18 cellular contexts compared by ENCODE assay signal in the genomic region with DNA sequence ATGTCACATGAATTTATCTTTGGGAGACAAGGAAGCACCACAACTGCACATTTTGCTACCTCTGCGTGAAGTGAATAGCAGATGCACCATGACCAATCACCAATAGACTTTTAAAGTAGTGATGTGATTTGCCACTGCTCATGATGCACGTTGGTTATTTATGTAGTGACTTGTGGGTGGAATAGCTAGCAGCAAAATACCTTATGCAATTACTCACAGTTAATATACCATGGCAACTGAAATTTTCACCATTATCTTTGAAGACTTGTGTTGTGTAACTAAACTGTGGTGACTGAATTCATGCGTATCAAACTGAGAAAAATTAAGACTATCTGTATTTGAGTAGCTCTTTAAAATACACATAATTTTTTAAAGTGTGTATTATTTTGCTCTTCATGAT. TPM values are rescaled to one million over a fixed set of nuclear protein-coding genes. Genes with fewer than 3 reads are reported as not detected.
DNase-seq lines count a peak whose midpoint lies in the region; ATAC-seq and TF ChIP-seq lines count a peak whose summit lies in the region.
"Had no signal": no experiment of that assay in that cellular context is flagged by ENCODE, and none has a peak within 500 bp of the region (broad histone marks: within the 10 kb centered on the region; RNA-seq: fewer than 3 reads in every experiment).

No MANE protein-coding gene starts in this region.

- H3K36me3 Mint-ChIP-seq in activated CD8-positive, alpha-beta T cell treated with anti-CD3 and anti-CD28 coated beads for 36 hours (ENCODE audit: low read depth), result no peaks in the 10 kb centered on the region

- peak; percentile 31 for DNase-seq in AG10803 (ENCODE audit: low read depth)
- peak; percentile 61 for DNase-seq in NCI-H460 (ENCODE audit: extremely low read depth, low read depth)
- DNase-seq in astrocyte of the hippocampus (ENCODE audit: low read depth, low spot score), result peak; percentile 26
- DNase-seq in kidney epithelial cell (ENCODE audit: low read depth), result peak; percentile 52
- no peak for DNase-seq in foreskin fibroblast
- no peak for DNase-seq in activated CD4-positive, alpha-beta T cell treated with anti-CD3 and anti-CD28 coated beads for 48 hours
- DNase-seq in activated CD8-positive, alpha-beta T cell treated with anti-CD3 and anti-CD28 coated beads for 36 hours, result no peak
- DNase-seq in NCI-H1930 (lab: John Stamatoyannopoulos, UW), result no peak
- DNase-seq: activated effector memory CD4-positive, alpha-beta T cell treated with Interleukin-2 at 50 U/mL for 16 hours; dorsolateral prefrontal cortex; NCI-H1694; NCI-H510A; stimulated activated naive CD8-positive, alpha-beta T cell treated with anti-CD3 and anti-CD28 coated beads, Interleukin-15, Interleukin-2, amounts not matched to agents 100 U/mL and 50 U/mL, for 24 hours; SW 1271; WERI-Rb-1 had no signal

- H3K4me3 ChIP-seq in AG10803 (ENCODE audit: low read length) (no peak overlapping the region), kidney epithelial cell (ENCODE audit: low read depth, low read length) (no peak overlapping the region), foreskin fibroblast (ENCODE audit: low read depth in 1 of 2, low read length in 2 of 2) (no peak overlapping the region)
- H3K4me3 ChIP-seq: ascending aorta, dorsolateral prefrontal cortex, vagina had no signal

- TF ChIP-seq CTCF in AG10803 (conservative IDR thresholded peaks at IDR 0.05; ENCODE audit: low read length), result no peak
- TF ChIP-seq CTCF in kidney epithelial cell (IDR thresholded peaks at IDR 0.05; ENCODE audit: insufficient read depth, low read length, poor library complexity, severe bottlenecking), result no peak
- no peak for TF ChIP-seq CTCF in foreskin fibroblast (IDR thresholded peaks at IDR 0.05; ENCODE audit: low read depth, low read length)
- no peak for TF ChIP-seq CTCF in activated CD8-positive, alpha-beta T cell treated with anti-CD3 and anti-CD28 coated beads for 36 hours (IDR thresholded peaks at IDR 0.05)

- H3K27me3 Mint-ChIP-seq in activated CD8-positive, alpha-beta T cell treated with anti-CD3 and anti-CD28 coated beads for 36 hours, result no peaks in the 10 kb centered on the region
- H3K27me3 Mint-ChIP-seq: progenitor cell of endocrine pancreas had no signal

- POLR2A ChIA-PET in activated CD8-positive, alpha-beta T cell treated with anti-CD3 and anti-CD28 coated beads for 36 hours (lab: Charles Lee), result no interaction called here

- no peaks in the 10 kb centered on the region for H3K36me3 ChIP-seq in kidney epithelial cell (ENCODE audit: control insufficient read depth, insufficient read depth, low read length)
- H3K36me3 ChIP-seq: ascending aorta, vagina, WERI-Rb-1 had no signal

- no peak overlapping the region for H3K27ac Mint-ChIP-seq in activated CD8-positive, alpha-beta T cell treated with anti-CD3 and anti-CD28 coated beads for 36 hours
- H3K27ac Mint-ChIP-seq: progenitor cell of endocrine pancreas had no signal

- H3K9me3 Mint-ChIP-seq in activated CD8-positive, alpha-beta T cell treated with anti-CD3 and anti-CD28 coated beads for 36 hours, result peaks cover 4% of the 10 kb centered on the region

- CTCF ChIA-PET in activated CD8-positive, alpha-beta T cell treated with anti-CD3 and anti-CD28 coated beads for 36 hours (lab: Charles Lee), result interaction anchor here (1.0 kb wide), 1 partner anchor 8 kb away, joined by 3 read pairs; no protein-coding TSS in a partner anchor

- H3K4me3 Mint-ChIP-seq in activated CD8-positive, alpha-beta T cell treated with anti-CD3 and anti-CD28 coated beads for 36 hours, result no peak overlapping the region

- no peak for ATAC-seq in activated CD8-positive, alpha-beta T cell treated with anti-CD3 and anti-CD28 coated beads for 36 hours
- ATAC-seq: stimulated activated naive CD8-positive, alpha-beta T cell treated with anti-CD3 and anti-CD28 coated beads, Interleukin-15, Interleukin-2, amounts not matched to agents 100 U/mL and 50 U/mL, for 24 hours had no signal

- intact Hi-C loops in activated CD8-positive, alpha-beta T cell treated with anti-CD3 and anti-CD28 coated beads for 36 hours (cut with micrococcal nuclease), result no loop called here

- no peaks in the 10 kb centered on the region for H3K4me1 Mint-ChIP-seq in activated CD8-positive, alpha-beta T cell treated with anti-CD3 and anti-CD28 coated beads for 36 hours (ENCODE audit: low read depth)

- H3K27me3 ChIP-seq in kidney epithelial cell (ENCODE audit: control insufficient read depth, insufficient read depth, low read length), result no peaks in the 10 kb centered on the region
- H3K27me3 ChIP-seq: ascending aorta, vagina had no signal

RNA-seq across cellular contexts. Expression of gene TUSC1, which starts 46.2 kb away (rescaled TPM):
- 13.7 and 20.7 TPM in 2 replicates for total RNA-seq in NCI-H460 (2014; rRNA removed; shearing (Covaris generic))
- 21.7 and 39.4 TPM in 2 replicates for polyA plus RNA-seq in NCI-H460 (2014; cell fraction: nucleus; rRNA removed)
- total RNA-seq in kidney epithelial cell, result 13.7 and 22.0 TPM in 2 replicates
- total RNA-seq in activated CD8-positive, alpha-beta T cell treated with anti-CD3 and anti-CD28 coated beads for 36 hours, result under 1 TPM; 0.25 to 0.38 TPM

Comparison
In these comparisons a context has a peak if more than half of its experiments do, and no peak if none do; other contexts are left out.
1. DNase-seq: peak in AG10803 (single experiment), NCI-H460 (single experiment), astrocyte of the hippocampus (single experiment) and kidney epithelial cell (single experiment); none in foreskin fibroblast (0 of 2), activated CD4-positive, alpha-beta T cell treated with anti-CD3 and anti-CD28 coated beads for 48 hours (single experiment), activated CD8-positive, alpha-beta T cell treated with anti-CD3 and anti-CD28 coated beads for 36 hours (single experiment) and NCI-H1930 (0 of 2).
2. RNA of gene TUSC1, which starts 46.2 kb away (total RNA-seq): 13.7 to 22.0 TPM in kidney epithelial cell and 13.7 to 20.7 TPM in NCI-H460; 0.25 to 0.38 TPM in activated CD8-positive, alpha-beta T cell treated with anti-CD3 and anti-CD28 coated beads for 36 hours; every median in the first group is over 10 times any median in the second.